In the genomic region with DNA sequence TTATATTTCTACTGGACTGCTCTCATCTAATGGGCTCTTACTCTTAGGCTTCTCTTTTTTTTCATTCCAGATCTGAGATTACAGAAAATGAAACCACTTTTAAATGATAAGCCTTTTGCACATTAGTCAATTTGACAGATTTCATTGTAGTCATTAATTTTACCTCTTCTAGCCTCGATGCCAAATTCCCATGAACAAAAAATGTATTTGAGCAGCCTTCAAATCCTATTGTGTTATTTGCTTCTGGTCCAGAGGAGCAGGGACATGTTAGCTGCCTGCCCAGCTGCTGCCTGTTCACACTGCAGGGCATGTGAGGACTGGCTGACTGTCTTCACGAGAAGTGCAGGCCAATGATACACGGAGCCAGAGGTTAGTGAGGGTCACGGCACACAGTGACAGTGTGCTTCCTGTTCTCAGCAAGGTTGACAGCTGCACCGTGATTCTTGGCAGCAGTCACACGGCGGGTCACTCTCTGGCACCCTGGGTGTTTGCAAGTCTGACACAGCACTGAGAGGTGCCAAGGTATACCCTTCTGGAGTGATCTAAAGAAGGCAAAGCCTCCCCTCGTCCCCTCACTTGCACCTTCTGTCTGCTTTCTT, we compare ENCODE assay signal across 7 cellular contexts. TPM values are rescaled to one million over a fixed set of nuclear protein-coding genes. Genes with fewer than 3 reads are reported as not detected.
A peak's percentile ranks its signal among the peaks of the same experiment; 100 is the strongest.
DNase-seq lines count a peak whose midpoint lies in the region; ATAC-seq and TF ChIP-seq lines count a peak whose summit lies in the region.

No MANE protein-coding gene starts in this region.

- H3K4me3 ChIP-seq in ascending aorta (no peak overlapping the region), testis (no peak overlapping the region), neural progenitor cell (no peak overlapping the region)

- TF ChIP-seq POLR2A in testis (IDR thresholded peaks at IDR 0.05) = no peak

- no peak overlapping the region for H3K27ac Mint-ChIP-seq in neural progenitor cell

- H3K36me3 Mint-ChIP-seq in neural progenitor cell = no peaks in the 10 kb centered on the region

- intact Hi-C loops in ascending aorta (cut with DNase I) (no loop called here), testis (cut with DNase I; ENCODE audit: low total_unique reads) (no loop called here)

- H4K20me1 ChIP-seq in neural progenitor cell (ENCODE audit: low read depth) = no peaks in the 10 kb centered on the region

- ATAC-seq in GM18907 (IDR thresholded peaks at IDR 0.05; ENCODE audit: unreplicated experiment) (peak; percentile 99), HG02870 (IDR thresholded peaks at IDR 0.05; ENCODE audit: unreplicated experiment) (peak; percentile 88), left lobe of liver (peak; percentile 99)

- H3K9me3 Mint-ChIP-seq in neural progenitor cell = no peaks in the 10 kb centered on the region

- no peaks in the 10 kb centered on the region for H3K9me3 ChIP-seq in ascending aorta
- H3K9me3 ChIP-seq in testis = no peaks in the 10 kb centered on the region
- H3K9me3 ChIP-seq in neural progenitor cell (ENCODE audit: low read depth) = no peaks in the 10 kb centered on the region

- H3K36me3 ChIP-seq in ascending aorta (peaks cover 0 to 4% of the 10 kb centered on the region in 2 donors), testis (ENCODE audit: low read depth, missing control alignments) (no peaks in the 10 kb centered on the region), neural progenitor cell (no peaks in the 10 kb centered on the region)

- no peaks in the 10 kb centered on the region for H3F3A ChIP-seq in neural progenitor cell (ENCODE audit: low read depth)

- no peaks in the 10 kb centered on the region for H3K79me2 ChIP-seq in neural progenitor cell (ENCODE audit: low read depth)

- H3K27me3 ChIP-seq in ascending aorta (no peaks in the 10 kb centered on the region), testis (no peaks in the 10 kb centered on the region), neural progenitor cell (no peaks in the 10 kb centered on the region)

- H3K4me3 Mint-ChIP-seq in neural progenitor cell = no peak overlapping the region

- TF ChIP-seq CTCF in ascending aorta (IDR thresholded peaks at IDR 0.05) = no peak
- TF ChIP-seq CTCF in testis (IDR thresholded peaks at IDR 0.05) = no peak
- no peak for TF ChIP-seq CTCF in neural progenitor cell (IDR thresholded peaks at IDR 0.05)

- H3K4me1 ChIP-seq in ascending aorta = peaks cover 6 to 12% of the 10 kb centered on the region in 2 donors
- H3K4me1 ChIP-seq in testis = no peaks in the 10 kb centered on the region
- peaks cover 40% of the 10 kb centered on the region for H3K4me1 ChIP-seq in neural progenitor cell

- no peak overlapping the region for H3K9ac ChIP-seq in neural progenitor cell

- DNase-seq in NCI-H510A (lab: John Stamatoyannopoulos, UW) (peak; percentile 32), ascending aorta (ENCODE audit: low spot score in 2 of 2) (peak; percentile 27 to 73), left lobe of liver (ENCODE audit: low spot score) (peak; percentile 96), testis (peak; percentile 15), neural progenitor cell (ENCODE audit: low spot score) (no peak)

- H2AFZ ChIP-seq in neural progenitor cell (replicated peaks) = no peak overlapping the region

- H3K4me2 ChIP-seq in neural progenitor cell = no peak overlapping the region

- H3K27ac ChIP-seq in ascending aorta (peak overlapping the region in 1 of 2 donors; percentile 46), testis (no peak overlapping the region), neural progenitor cell (no peak overlapping the region)

- peaks cover 21% of the 10 kb centered on the region for H3K4me1 Mint-ChIP-seq in neural progenitor cell

- H3K27me3 Mint-ChIP-seq in neural progenitor cell (ENCODE audit: insufficient read depth, low read depth) = peaks cover 2% of the 10 kb centered on the region

- 38 to 47% methylated on average over 8 of the region's 8 CpGs for WGBS in testis, 2 donors

RNA-seq across cellular contexts. Expression of a gene that starts 40.8 kb away (rescaled TPM):
- 10.5 TPM for total RNA-seq in ascending aorta
- 25.6 TPM for total RNA-seq in left lobe of liver
- 1 to 10 TPM; 6.5 to 9.9 TPM for total RNA-seq in testis
- polyA plus RNA-seq in testis (ENCODE audit: insufficient read depth, low read depth, low replicate concordance) = 5.3 TPM
- 11.4 and 21.6 TPM in 2 replicates for total RNA-seq in neural progenitor cell (ENCODE audit: low replicate concordance)
